In the genomic region with DNA sequence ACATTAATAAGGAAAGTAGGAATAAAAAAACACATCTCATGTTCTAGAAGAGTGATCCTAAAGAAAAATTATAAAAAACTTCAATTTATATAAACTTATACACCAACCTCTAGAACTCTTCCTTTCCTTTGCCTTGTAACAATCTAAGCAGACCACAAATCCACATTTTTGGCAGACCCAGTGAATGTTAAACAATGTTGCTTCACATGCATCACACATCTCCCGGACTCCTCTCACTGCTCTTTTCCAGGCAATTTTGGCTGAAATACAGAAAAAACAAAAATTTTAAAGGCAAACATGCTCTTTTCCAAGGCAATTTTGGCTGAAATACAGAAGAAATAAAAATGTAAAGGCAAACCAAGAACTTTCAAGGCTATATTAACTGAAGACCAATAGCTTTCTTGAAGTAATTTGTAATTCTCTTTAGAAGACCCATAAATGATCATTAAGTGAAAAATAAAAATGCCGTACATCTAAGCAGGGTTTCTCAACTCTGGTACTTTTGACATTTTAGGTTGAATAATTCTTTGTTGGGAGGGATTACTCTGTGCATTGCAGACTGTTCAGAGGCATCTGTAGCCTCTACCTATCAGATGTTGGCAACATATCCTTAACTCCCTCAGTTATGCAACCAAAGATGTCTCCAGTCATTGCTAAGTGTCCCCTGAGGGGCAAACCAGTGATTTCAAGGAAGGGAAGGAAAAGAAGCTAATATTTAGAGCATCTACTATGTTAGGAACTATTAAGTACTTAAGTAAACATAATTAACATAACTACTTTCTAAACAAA, we compare ENCODE assay signal across 15 cellular contexts.
DNase-seq lines count a peak whose midpoint lies in the region; ATAC-seq and TF ChIP-seq lines count a peak whose summit lies in the region.
"Had no signal": no experiment of that assay in that cellular context is flagged by ENCODE, and none has a peak within 500 bp of the region (broad histone marks: within the 10 kb centered on the region; RNA-seq: fewer than 3 reads in every experiment).

No MANE protein-coding gene starts in this region.

- no peak overlapping the region for H3K27ac Mint-ChIP-seq in activated naive CD4-positive, alpha-beta T cell treated with anti-CD3 and anti-CD28 coated beads, Interleukin-2, amount 10 ng/mL, durations not matched to agents 7 days and 5 days
- H3K27ac Mint-ChIP-seq: activated T-helper 2 cell treated with anti-CD3 and anti-CD28 coated beads, Interferon-gamma antibody, Interleukin-2, Interleukin-4, amounts not matched to agents 10 μg/mL and 5 μg/mL and 100 μg/mL, durations not matched to agents 14 hours and 24 hours and 36 hours had no signal

- POLR2A ChIA-PET in IMR-90 (lab: Charles Lee; ENCODE audit: unreplicated experiment), result no interaction called here

- peak; percentile 86 for DNase-seq in AG10803 (ENCODE audit: low read depth)
- peak; percentile 93 for DNase-seq in IMR-90
- peak; percentile 89 for DNase-seq in dedifferentiated amniotic fluid mesenchymal stem cell (ENCODE audit: extremely low spot score)
- no peak for DNase-seq in right lobe of liver
- DNase-seq in SKM-1 treated with dmso at 0.1 percent for 144 hours (lab: John Stamatoyannopoulos, UW; ENCODE audit: unreplicated experiment), result no peak
- DNase-seq in activated naive CD4-positive, alpha-beta T cell treated with anti-CD3 and anti-CD28 coated beads, Interleukin-2, amount 10 ng/mL, durations not matched to agents 7 days and 5 days, result no peak
- no peak for DNase-seq in activated naive CD4-positive, alpha-beta T cell treated with anti-CD3 and anti-CD28 coated beads, Interleukin-2, amount 50 U/mL, for 16 hours
- no peak for DNase-seq in DMS153 (lab: John Stamatoyannopoulos, UW)
- DNase-seq: cortex of kidney; NCI-H1694 treated with DMSO at 0.1 percent for 48 hours; pancreas; stimulated activated naive CD8-positive, alpha-beta T cell treated with anti-CD3 and anti-CD28 coated beads, Interleukin-15, Interleukin-2, amounts not matched to agents 100 U/mL and 50 U/mL, for 24 hours had no signal

- H2AK5ac ChIP-seq in IMR-90 (ENCODE audit: low read depth, low read length), result no peak overlapping the region

- H3K27me3 Mint-ChIP-seq in activated naive CD4-positive, alpha-beta T cell treated with anti-CD3 and anti-CD28 coated beads, Interleukin-2, amount 10 ng/mL, durations not matched to agents 7 days and 5 days, result no peaks in the 10 kb centered on the region

- H3K79me1 ChIP-seq in IMR-90 (ENCODE audit: low read depth in 1 of 2, low read length in 2 of 2), result peaks cover under 1 to 29% of the 10 kb centered on the region in 2 experiments; a peak in 3 of 4 replicates

- H2AK9ac ChIP-seq in IMR-90 (replicated peaks; ENCODE audit: low read depth, low read length, poor library complexity), result no peak overlapping the region

- TF ChIP-seq CTCF in AG10803 (conservative IDR thresholded peaks at IDR 0.05; ENCODE audit: low read length) (no peak), IMR-90 (conservative IDR thresholded peaks at IDR 0.05; ENCODE audit: low read depth, low read length) (no peak), right lobe of liver (IDR thresholded peaks at IDR 0.05) (no peak)

- H3K9me3 Mint-ChIP-seq in activated naive CD4-positive, alpha-beta T cell treated with anti-CD3 and anti-CD28 coated beads, Interleukin-2, amount 10 ng/mL, durations not matched to agents 7 days and 5 days, result no peaks in the 10 kb centered on the region
- H3K9me3 Mint-ChIP-seq: activated T-helper 2 cell treated with anti-CD3 and anti-CD28 coated beads, Interferon-gamma antibody, Interleukin-2, Interleukin-4, amounts not matched to agents 10 μg/mL and 5 μg/mL and 100 μg/mL, durations not matched to agents 14 hours and 24 hours and 36 hours had no signal

- in situ Hi-C loops in IMR-90 (cut with MboI; ENCODE audit: low sequenced_read_pairs), result no loop called here

- no peaks in the 10 kb centered on the region for H3K9me3 ChIP-seq in IMR-90 (ENCODE audit: control insufficient read depth, insufficient read depth, low read length)
- H3K9me3 ChIP-seq in right lobe of liver, result no peaks in the 10 kb centered on the region
- H3K9me3 ChIP-seq: HAP-1, pancreas had no signal

- ATAC-seq in IMR-90 (ENCODE audit: low read depth) (peak; percentile 96), right lobe of liver (peak; percentile 65 to 76 (median 71))
- ATAC-seq: activated CD4-positive, CD25-positive, alpha-beta regulatory T cell treated with anti-CD3 and anti-CD28 coated beads, Interleukin-2, amount 50 U/mL, for 24 hours; pancreas; stimulated activated naive CD8-positive, alpha-beta T cell treated with anti-CD3 and anti-CD28 coated beads, Interleukin-15, Interleukin-2, amounts not matched to agents 100 U/mL and 50 U/mL, for 24 hours had no signal

- H4K5ac ChIP-seq in IMR-90 (ENCODE audit: low read depth, low read length), result peak overlapping the region; percentile 26; the same call in 1 of the 2 replicates

- H2AFZ ChIP-seq in IMR-90 (replicated peaks; ENCODE audit: low read length, poor library complexity), result no peak overlapping the region

- no peak overlapping the region for H3K4me3 Mint-ChIP-seq in activated naive CD4-positive, alpha-beta T cell treated with anti-CD3 and anti-CD28 coated beads, Interleukin-2, amount 10 ng/mL, durations not matched to agents 7 days and 5 days

- dilution Hi-C loops in IMR-90 (cut with HindIII; ENCODE audit: low sequenced_read_pairs, unreplicated experiment), result no loop called here

- peak overlapping the region; percentile 31 for H2BK5ac ChIP-seq in IMR-90 (ENCODE audit: low read depth, low read length, poor library complexity, severe bottlenecking)

- H3K9ac ChIP-seq in IMR-90 (ENCODE audit: low read depth, low read length), result no peak overlapping the region

- peaks cover 2% of the 10 kb centered on the region for H3K4me1 Mint-ChIP-seq in activated naive CD4-positive, alpha-beta T cell treated with anti-CD3 and anti-CD28 coated beads, Interleukin-2, amount 10 ng/mL, durations not matched to agents 7 days and 5 days

- H3K4me1 ChIP-seq in IMR-90 (ENCODE audit: control insufficient read depth, insufficient read depth, low read length) (peaks cover 7% of the 10 kb centered on the region), right lobe of liver (peaks cover 0 to 10% (median 2%) of the 10 kb centered on the region in 4 donors)
- H3K4me1 ChIP-seq: pancreas had no signal

- peaks cover 14% of the 10 kb centered on the region for H3K36me3 ChIP-seq in IMR-90 (ENCODE audit: control insufficient read depth, insufficient read depth, low read length)
- H3K36me3 ChIP-seq in right lobe of liver, result peaks cover 0 to 60% (median 14%) of the 10 kb centered on the region in 4 donors

- no peak overlapping the region for H3K56ac ChIP-seq in IMR-90 (ENCODE audit: extremely low read depth, insufficient read depth, low read length)

- no TSS peak for BruUV-seq in IMR-90 (replicated peaks; lab: Mats Ljungman, UMichigan)

- 0 out of 2 replicates have a peak, but pooled peaks cover 4% of the 10 kb centered on the region for H3K9me1 ChIP-seq in IMR-90 (ENCODE audit: insufficient read depth, low read length)

- no peak for TF ChIP-seq POLR2A in IMR-90 (IDR thresholded peaks at IDR 0.05; ENCODE audit: low read depth, low read length)
- no peak for TF ChIP-seq POLR2A in right lobe of liver (IDR thresholded peaks at IDR 0.05)

- no peak overlapping the region for H3K4ac ChIP-seq in IMR-90 (ENCODE audit: low read depth, low read length)

- H2BK120ac ChIP-seq in IMR-90 (ENCODE audit: low read depth, low read length), result no peak overlapping the region

- H3K14ac ChIP-seq in IMR-90 (replicated peaks; ENCODE audit: low read depth, low read length), result no peak overlapping the region

- no peak overlapping the region for H2BK15ac ChIP-seq in IMR-90 (ENCODE audit: low read depth, low read length)

- H3K27me3 ChIP-seq in IMR-90 (ENCODE audit: control insufficient read depth, insufficient read depth, low read length) (no peaks in the 10 kb centered on the region), right lobe of liver (no peaks in the 10 kb centered on the region)
- H3K27me3 ChIP-seq: pancreas had no signal

- no CpG with 5 or more reads among the region's 2 CpGs for WGBS in IMR-90 (ENCODE audit: extremely low coverage in 2 of 2, insufficient read length in 1 of 2), 2 experiments
- WGBS in right lobe of liver (ENCODE audit: insufficient coverage, low coverage, low lambda C conversion rate, missing lambda C conversion rate), result 46% methylated on average over 2 of the region's 2 CpGs

- intact Hi-C loops in IMR-90 (cut with micrococcal nuclease), result no loop called here
- intact Hi-C loops in right lobe of liver (cut with DNase I), result no loop called here

- H3K4me3 ChIP-seq in AG10803 (ENCODE audit: low read length) (no peak overlapping the region), IMR-90 (ENCODE audit: insufficient read depth, low read depth, low read length) (no peak overlapping the region), right lobe of liver (no peak overlapping the region)
- H3K4me3 ChIP-seq: HAP-1, pancreas had no signal

- H2BK20ac ChIP-seq in IMR-90 (ENCODE audit: low read depth, low read length), result no peak overlapping the region

- H3K23ac ChIP-seq in IMR-90 (ENCODE audit: low read depth, low read length), result no peak overlapping the region

- peaks cover 37% of the 10 kb centered on the region for H3K36me3 Mint-ChIP-seq in activated naive CD4-positive, alpha-beta T cell treated with anti-CD3 and anti-CD28 coated beads, Interleukin-2, amount 10 ng/mL, durations not matched to agents 7 days and 5 days

- CTCF ChIA-PET in IMR-90 (lab: Yijun Ruan, JAX), result no interaction called here
- CTCF ChIA-PET in activated naive CD4-positive, alpha-beta T cell treated with anti-CD3 and anti-CD28 coated beads, Interleukin-2, amount 10 ng/mL, durations not matched to agents 7 days and 5 days (lab: Charles Lee), result no interaction called here

- H3K18ac ChIP-seq in IMR-90 (ENCODE audit: low read depth, low read length), result peak overlapping the region; percentile 27; the same call in 1 of the 2 replicates

- no peak overlapping the region for H4K8ac ChIP-seq in IMR-90 (ENCODE audit: low read depth in 2 of 2, low read length in 2 of 2)

- H4K20me1 ChIP-seq in IMR-90 (ENCODE audit: insufficient read depth, low read length), result no peaks in the 10 kb centered on the region; the same call in 1 of the 2 replicates

- peak overlapping the region; percentile 42; the same call in 1 of the 2 replicates for H3K4me2 ChIP-seq in IMR-90 (ENCODE audit: low read depth, low read length)

- H3K27ac ChIP-seq in IMR-90 (ENCODE audit: insufficient read depth, low read length) (peak overlapping the region; percentile 66; the same call in 1 of the 2 replicates), right lobe of liver (no peak overlapping the region)
- H3K27ac ChIP-seq: pancreas had no signal

- TF ChIP-seq RAD21 in IMR-90 (IDR thresholded peaks at IDR 0.05; ENCODE audit: low read length), result no peak

- H4K91ac ChIP-seq in IMR-90 (ENCODE audit: insufficient read depth, low read depth, low read length), result no peak overlapping the region

TF ChIP-seq in IMR-90, 13 proteins besides CTCF, POLR2A, EP300 and RAD21:
- TF ChIP-seq RFX5 (IDR thresholded peaks at IDR 0.05; ENCODE audit: low read depth, low read length) (no peak), CEBPB (IDR thresholded peaks at IDR 0.05; ENCODE audit: low read depth, low read length) (peak; percentile 88), MAZ (IDR thresholded peaks at IDR 0.05; ENCODE audit: borderline replicate concordance, low read depth, low read length) (no peak), CHD1 (IDR thresholded peaks at IDR 0.05; ENCODE audit: low read depth, low read length) (no peak)

Comparison
In these comparisons a context has a peak if more than half of its experiments do, and no peak if none do; other contexts are left out.
1. DNase-seq: peak in AG10803 (single experiment), IMR-90 (single experiment) and dedifferentiated amniotic fluid mesenchymal stem cell (single experiment); none in right lobe of liver (0 of 3), SKM-1 treated with dmso at 0.1 percent for 144 hours (single experiment), activated naive CD4-positive, alpha-beta T cell treated with anti-CD3 and anti-CD28 coated beads, Interleukin-2, amount 10 ng/mL, durations not matched to agents 7 days and 5 days (single experiment), activated naive CD4-positive, alpha-beta T cell treated with anti-CD3 and anti-CD28 coated beads, Interleukin-2, amount 50 U/mL, for 16 hours (single experiment) and DMS153 (single experiment).